24 cellular contexts compared by ENCODE assay signal in genomic region chr4:40592034-40592433, GRCh38. TPM values are rescaled to one million over a fixed set of nuclear protein-coding genes. Genes with fewer than 3 reads are reported as not detected.
DNase-seq lines count a peak whose midpoint lies in the region; ATAC-seq, FAIRE-seq and TF ChIP-seq lines count a peak whose summit lies in the region.
"Had no signal": no experiment of that assay in that cellular context is flagged by ENCODE, and none has a peak within 500 bp of the region (broad histone marks: within the 10 kb centered on the region; RNA-seq: fewer than 3 reads in every experiment).

No MANE protein-coding gene starts in this region.

- H3K9me3 Mint-ChIP-seq in GM23338 = no peaks in the 10 kb centered on the region
- H3K9me3 Mint-ChIP-seq: CD8-positive, alpha-beta T cell; HFFc6 had no signal

- H3K36me3 ChIP-seq in GM23338 (ENCODE audit: insufficient read depth) (peaks cover 17% of the 10 kb centered on the region), kidney (ENCODE audit: control insufficient read depth in 1 of 2, insufficient read depth in 2 of 2, low read length in 2 of 2) (no peaks in the 10 kb centered on the region), HepG2 (replicated peaks in 1 of 2; ENCODE audit: control insufficient read depth in 1 of 2, insufficient read depth in 2 of 2, low read length in 2 of 2) (no peaks in the 10 kb centered on the region), suprapubic skin (peaks cover 4% of the 10 kb centered on the region)
- H3K36me3 ChIP-seq: BLaER1, HAP-1 had no signal

- H3K4me1 ChIP-seq in GM23338 (ENCODE audit: insufficient read depth) (peaks cover 21% of the 10 kb centered on the region), kidney (ENCODE audit: control insufficient read depth in 1 of 2, insufficient read depth in 1 of 2, low read depth in 1 of 2, low read length in 2 of 2) (peaks cover 8 to 11% of the 10 kb centered on the region in 2 donors), HepG2 (ENCODE audit: insufficient read depth, low read length) (peaks cover 9% of the 10 kb centered on the region), suprapubic skin (peaks cover 5% of the 10 kb centered on the region)
- H3K4me1 ChIP-seq: BLaER1 had no signal

- in situ Hi-C loops in HepG2 (cut with HindIII; ENCODE audit: extremely low pct_ligation_motif_present, low pct_unique_long_range_greater_than_20kb) = no loop called here

- H3K27me3 ChIP-seq in GM23338 (ENCODE audit: insufficient read depth) (no peaks in the 10 kb centered on the region), HepG2 (ENCODE audit: control insufficient read depth in 1 of 2, insufficient read depth in 2 of 2, low read length in 2 of 2) (0 out of 5 replicates have a peak, but pooled peaks cover 0 to 4% of the 10 kb centered on the region in 2 experiments), suprapubic skin (no peaks in the 10 kb centered on the region)
- H3K27me3 ChIP-seq: BLaER1 had no signal

- H3K9ac ChIP-seq in kidney (ENCODE audit: low read length in 2 of 2) = no peak overlapping the region
- H3K9ac ChIP-seq in HepG2 (ENCODE audit: insufficient read depth, low read depth, low read length) = no peak overlapping the region
- H3K9ac ChIP-seq: BLaER1 had no signal

- no TSS peak for BruUV-seq in HepG2 (replicated peaks; lab: Mats Ljungman, UMichigan)

- 0 out of 2 replicates have a peak overlapping the region, but pooled peaks have one; percentile 54 for H3K27ac Mint-ChIP-seq in GM23338
- H3K27ac Mint-ChIP-seq: B cell; CD4-positive, CD25-positive, alpha-beta regulatory T cell; CD8-positive, alpha-beta T cell; HFFc6 had no signal

- H3K4me2 ChIP-seq in GM23338 (no peak overlapping the region), HepG2 (ENCODE audit: low read depth, low read length) (no peak overlapping the region)
- H3K4me2 ChIP-seq: BLaER1 had no signal

- H3K9me2 ChIP-seq in GM23338 (ENCODE audit: insufficient read depth) = no peaks in the 10 kb centered on the region

- no peaks in the 10 kb centered on the region for H3F3A ChIP-seq in GM23338 (replicated peaks; ENCODE audit: low read depth)

- no peak overlapping the region for H2AFZ ChIP-seq in GM23338
- no peak overlapping the region for H2AFZ ChIP-seq in HepG2 (ENCODE audit: low read length)

- TF ChIP-seq POLR2A in HepG2 (IDR thresholded peaks at IDR 0.05; ENCODE audit: insufficient read depth in 1 of 2, low read depth in 2 of 2, low read length in 2 of 2) (no peak), suprapubic skin (IDR thresholded peaks at IDR 0.05) (no peak)

- H3K36me3 Mint-ChIP-seq in GM23338 (ENCODE audit: low read depth) = peaks cover 63% of the 10 kb centered on the region
- H3K36me3 Mint-ChIP-seq: CD4-positive, CD25-positive, alpha-beta regulatory T cell; CD8-positive, alpha-beta T cell had no signal

- intact Hi-C loops in kidney (cut with DNase I) = no loop called here
- intact Hi-C loops in HepG2 (cut with micrococcal nuclease; ENCODE audit: unreplicated experiment) = no loop called here

- TF ChIP-seq RAD21 in HepG2 (CRISPR knock-in tag; IDR thresholded peaks at IDR 0.05) = no peak

- ATAC-seq in GM23338 (no peak), HepG2 (peak; percentile 24; the same call in 1 of the 3 replicates), GM21717 (IDR thresholded peaks at IDR 0.05; ENCODE audit: unreplicated experiment) (no peak)
- ATAC-seq: CD8-positive, alpha-beta T cell had no signal

- peak; percentile 15 for FAIRE-seq in kidney (lab: Jason Lieb, UNC)
- no peak for FAIRE-seq in HepG2 (lab: Jason Lieb, UNC)
- FAIRE-seq: D721Med, GM12891, GM18507, H54 had no signal

- no peak overlapping the region for H3K27ac ChIP-seq in GM23338 (ENCODE audit: low read depth)
- H3K27ac ChIP-seq in kidney (ENCODE audit: low read depth in 2 of 2, low read length in 2 of 2) = peak overlapping the region; percentile 52 to 76
- H3K27ac ChIP-seq in HepG2 (ENCODE audit: extremely low read length, insufficient read depth, low read length) = no peak overlapping the region
- no peak overlapping the region for H3K27ac ChIP-seq in suprapubic skin
- H3K27ac ChIP-seq: BLaER1, C4-2B had no signal

- CTCF ChIA-PET in HepG2 (lab: Yijun Ruan, JAX; ENCODE audit: low intra/inter-chr PET ratio, low total read pairs) = no interaction called here

- peaks cover 22% of the 10 kb centered on the region for H4K20me1 ChIP-seq in GM23338 (replicated peaks; ENCODE audit: insufficient read depth)
- H4K20me1 ChIP-seq in HepG2 (ENCODE audit: insufficient read depth, low read length) = no peaks in the 10 kb centered on the region
- H4K20me1 ChIP-seq: BLaER1 had no signal

- no peak for DNase-seq in GM23338 (ENCODE audit: low spot score)
- DNase-seq in kidney = no peak
- DNase-seq in HepG2 (ENCODE audit: low spot score) = no peak
- DNase-seq in suprapubic skin (ENCODE audit: low spot score in 2 of 2) = no peak
- no peak for DNase-seq in superior temporal gyrus (ENCODE audit: extremely low spot score)
- no peak for DNase-seq in NCI-H526 treated with DMSO at 0.1 percent for 48 hours (lab: John Stamatoyannopoulos, UW)
- DNase-seq: Caco-2; CD4-positive, CD25-positive, alpha-beta regulatory T cell; CD8-positive, alpha-beta T cell; DMS 273 treated with DMSO at 0.1 percent for 48 hours; DMS79; EL; GDM1; GOT3; HFFc6 had no signal

- 3% methylated on average over 3 of the region's 3 CpGs for WGBS in HepG2 (ENCODE audit: low lambda C conversion rate)
- WGBS in suprapubic skin = 89% methylated on average over 3 of the region's 3 CpGs

- peaks cover 6% of the 10 kb centered on the region for H3K27me3 Mint-ChIP-seq in GM23338 (ENCODE audit: insufficient read depth, low read depth, poor library complexity)
- H3K27me3 Mint-ChIP-seq: B cell; CD4-positive, CD25-positive, alpha-beta regulatory T cell had no signal

- no peak overlapping the region for H3K4me3 ChIP-seq in GM23338
- no peak overlapping the region for H3K4me3 ChIP-seq in kidney (ENCODE audit: low read length in 2 of 2)
- no peak overlapping the region for H3K4me3 ChIP-seq in HepG2 (replicated peaks in 1 of 3; ENCODE audit: insufficient read depth in 1 of 3, low read depth in 2 of 3, low read length in 3 of 3)
- H3K4me3 ChIP-seq in suprapubic skin = no peak overlapping the region
- H3K4me3 ChIP-seq: BLaER1, HAP-1 had no signal

- H3K9me3 ChIP-seq in kidney (ENCODE audit: control insufficient read depth in 1 of 2, low read length in 2 of 2) (no peaks in the 10 kb centered on the region), HepG2 (ENCODE audit: low read length) (no peaks in the 10 kb centered on the region), suprapubic skin (no peaks in the 10 kb centered on the region)
- H3K9me3 ChIP-seq: BLaER1, Caco-2, HAP-1 had no signal

- TF ChIP-seq EP300 in HepG2 (IDR thresholded peaks at IDR 0.05; ENCODE audit: low read depth in 2 of 2, low read length in 2 of 2) (no peak), HepG2 (CRISPR knock-in tag; IDR thresholded peaks at IDR 0.05; ENCODE audit: borderline replicate concordance) (no peak), suprapubic skin (IDR thresholded peaks at IDR 0.05) (no peak)

- peaks cover 21% of the 10 kb centered on the region for H3K4me1 Mint-ChIP-seq in GM23338

- no peak for TF ChIP-seq CTCF in GM23338 (conservative IDR thresholded peaks at IDR 0.05; ENCODE audit: low read depth in 2 of 2)
- no peak for TF ChIP-seq CTCF in kidney (IDR thresholded peaks at IDR 0.05; ENCODE audit: borderline replicate concordance, extremely low read depth, insufficient read depth)
- no peak for TF ChIP-seq CTCF in HepG2 (CRISPR knock-in tag; IDR thresholded peaks at IDR 0.05)
- no peak for TF ChIP-seq CTCF in suprapubic skin (IDR thresholded peaks at IDR 0.05)

- POLR2A ChIA-PET in HepG2 (lab: Yijun Ruan, JAX) = no interaction called here

- H3K79me2 ChIP-seq in GM23338 (replicated peaks; ENCODE audit: insufficient read depth) (peaks cover 78% of the 10 kb centered on the region), HepG2 (ENCODE audit: insufficient read depth, low read length) (no peaks in the 10 kb centered on the region)

- H3K4me3 Mint-ChIP-seq in GM23338 = no peak overlapping the region
- H3K4me3 Mint-ChIP-seq: B cell; CD4-positive, CD25-positive, alpha-beta regulatory T cell; CD8-positive, alpha-beta T cell; HFFc6 had no signal

TF ChIP-seq in GM23338, 12 proteins besides CTCF, POLR2A, EP300 and RAD21 (continues in another document):
- no peak for TF ChIP-seq EZH2 (IDR thresholded peaks at IDR 0.05; ENCODE audit: low read depth, unreplicated experiment)
- TF ChIP-seq POLR2AphosphoS5 (IDR thresholded peaks at IDR 0.05; ENCODE audit: low read depth) = no peak
- TF ChIP-seq EZH2phosphoT487 (IDR thresholded peaks at IDR 0.05; ENCODE audit: unreplicated experiment) = no peak

TF ChIP-seq in HepG2, 621 proteins besides CTCF, POLR2A, EP300 and RAD21 (continues in another document):
- TF ChIP-seq SIX1 (CRISPR knock-in tag; IDR thresholded peaks at IDR 0.05; ENCODE audit: borderline replicate concordance) (no peak), ZNF772 (CRISPR knock-in tag; IDR thresholded peaks at IDR 0.05) (no peak)

RNA-seq across cellular contexts. Expression of gene RBM47, which starts 37.6 kb away (rescaled TPM):
- total RNA-seq in GM23338 (2014; rRNA removed; shearing (Covaris generic)) = 125 and 139 TPM in 2 replicates
- polyA plus RNA-seq in GM23338 (2016; fragmentation: Nextera tagmentation; extraction: Ambion mirVana) = 31.8 and 35.6 TPM in 2 replicates
- total RNA-seq in kidney = 124 TPM
- 61.5 TPM for polyA plus RNA-seq in kidney (ENCODE audit: insufficient read depth, low read depth, low replicate concordance)
- 2.5 and 3.9 TPM in 2 replicates for total RNA-seq in HepG2 (2016; rRNA removed; fragmentation: Illumina TruSeq; extraction: Trizol)
- 0.20 and 0.26 TPM in 2 replicates for total RNA-seq in HepG2 (2016; cell fraction: cytosol; rRNA removed; fragmentation: Illumina TruSeq; extraction: Trizol; ENCODE audit: low read depth)
- total RNA-seq in HepG2 (2016; cell fraction: insoluble cytoplasmic fraction; rRNA removed; fragmentation: Illumina TruSeq; extraction: Trizol) = 2.2 and 3.2 TPM in 2 replicates
- total RNA-seq in HepG2 (2016; cell fraction: membrane; rRNA removed; fragmentation: Illumina TruSeq; extraction: Trizol) = 0.90 and 0.96 TPM in 2 replicates
- total RNA-seq in HepG2 (2016; cell fraction: nucleus; rRNA removed; fragmentation: Illumina TruSeq; extraction: Trizol) = 1.5 and 1.6 TPM in 2 replicates
- polyA plus RNA-seq in HepG2 (2011; rRNA removed) = 1.2 and 2.0 TPM in 2 replicates
- 1.8 and 2.5 TPM in 2 replicates for polyA plus RNA-seq in HepG2 (2011; cell fraction: cytosol; rRNA removed)
- polyA plus RNA-seq in HepG2 (2011; cell fraction: nucleus; rRNA removed) = 2.0 and 3.4 TPM in 2 replicates
- polyA plus RNA-seq in HepG2 (2012) = 2.9 and 3.1 TPM in 2 replicates
- polyA plus RNA-seq in HepG2 (2016; cell fraction: cytosol; fragmentation: Illumina TruSeq; extraction: Trizol; ENCODE audit: low read depth) = 0.06 and 0.08 TPM in 2 replicates
- 2.9 and 4.7 TPM in 2 replicates for polyA plus RNA-seq in HepG2 (2016; cell fraction: insoluble cytoplasmic fraction; fragmentation: Illumina TruSeq; extraction: Trizol; ENCODE audit: low read depth)
- polyA plus RNA-seq in HepG2 (2016; cell fraction: membrane; fragmentation: Illumina TruSeq; extraction: Trizol; ENCODE audit: low read depth) = 0.32 and 0.45 TPM in 2 replicates
- polyA plus RNA-seq in HepG2 (2016; cell fraction: nucleus; fragmentation: Illumina TruSeq; extraction: Trizol; ENCODE audit: insufficient read depth, low read depth) = 1.5 TPM in 2 replicates
- polyA minus RNA-seq in HepG2 (2011; rRNA and poly(A)+ RNA removed; ENCODE audit: low replicate concordance) = 9.8 and 38.2 TPM in 2 replicates
- 2.9 and 3.0 TPM in 2 replicates for polyA minus RNA-seq in HepG2 (2011; cell fraction: cytosol; rRNA and poly(A)+ RNA removed)
- 1.8 and 2.9 TPM in 2 replicates for polyA minus RNA-seq in HepG2 (2011; cell fraction: nucleus; rRNA and poly(A)+ RNA removed)
- 100 to 1,000 TPM in 1 of 4 donors, 10 to 100 TPM in 3; 40.2 to 286 (median 47.4) TPM for total RNA-seq in suprapubic skin
- total RNA-seq: CD8-positive, alpha-beta T cell had no signal

Comparison
In these comparisons a context has a peak if more than half of its experiments do, and no peak if none do; other contexts are left out.
1. H3K27ac ChIP-seq: peak in kidney (2 of 2); none in GM23338 (single experiment), HepG2 (single experiment) and suprapubic skin (single experiment).
2. RNA of gene RBM47, which starts 37.6 kb away (total RNA-seq): 125 to 139 TPM in GM23338, 124 TPM in kidney (single experiment) and 40.2 to 286 TPM in suprapubic skin; 0.20 to 3.9 TPM in HepG2; every median in the first group is over 4 times any median in the second.